In the genomic region with DNA sequence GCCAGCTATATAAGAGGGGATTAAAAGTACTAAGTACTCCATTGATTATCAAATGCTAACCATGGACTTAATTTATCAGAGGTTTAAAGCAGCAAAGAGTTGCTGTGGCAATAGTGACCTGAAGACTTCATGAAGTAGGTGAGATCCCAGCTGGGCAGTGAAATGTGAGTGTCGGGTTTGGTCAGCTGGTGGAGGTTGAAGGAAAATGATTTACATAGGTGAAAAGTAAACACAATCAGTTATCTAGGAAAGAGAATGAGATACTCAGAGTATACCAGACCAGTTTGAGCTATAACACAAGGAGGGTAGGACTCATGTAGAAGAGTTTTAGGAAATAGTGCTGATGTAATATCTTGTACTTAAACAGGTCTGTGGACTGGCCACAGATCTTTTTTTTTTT, we compare ENCODE assay signal across 27 cellular contexts.
"Had no signal": no experiment of that assay in that cellular context is flagged by ENCODE, and none has a peak within 500 bp of the region (broad histone marks: within the 10 kb centered on the region; RNA-seq: fewer than 3 reads in every experiment).

No MANE protein-coding gene starts in this region.

- H3K4me3 Mint-ChIP-seq: activated CD4-positive, alpha-beta memory T cell treated with anti-CD3 and anti-CD28 coated beads for 36 hours; activated CD4-positive, alpha-beta T cell treated with anti-CD3 and anti-CD28 coated beads, Interleukin-2, amount 10 ng/mL, durations not matched to agents 24 days and 14 days; activated naive CD4-positive, alpha-beta T cell treated with anti-CD3 and anti-CD28 coated beads for 36 hours; activated naive CD8-positive, alpha-beta T cell treated with anti-CD3 and anti-CD28 coated beads, Interleukin-2, amount 10 ng/mL, durations not matched to agents 7 days and 5 days; activated T-helper 1 cell treated with anti-CD3 and anti-CD28 coated beads, Interleukin-12 subunit alpha, Interleukin-12 subunit beta, Interleukin-2, Interleukin-4 antibody, amounts not matched to agents 30 ng/mL and 10 ng/mL and 1 ng/mL, durations not matched to agents 14 hours and 24 hours and 36 hours; effector memory CD8-positive, alpha-beta T cell; immature natural killer cell; mesothelial cell of epicardium; naive B cell; nephron progenitor cell had no signal

- H3K4me1 Mint-ChIP-seq: mesothelial cell of epicardium, naive B cell, nephron progenitor cell had no signal

- H3K27me3 Mint-ChIP-seq: activated CD4-positive, alpha-beta memory T cell treated with anti-CD3 and anti-CD28 coated beads for 36 hours; activated CD4-positive, alpha-beta T cell treated with anti-CD3 and anti-CD28 coated beads, Interleukin-2, amount 10 ng/mL, durations not matched to agents 24 days and 14 days; activated naive CD8-positive, alpha-beta T cell treated with anti-CD3 and anti-CD28 coated beads, Interleukin-2, amount 10 ng/mL, durations not matched to agents 7 days and 5 days; effector memory CD8-positive, alpha-beta T cell; naive B cell had no signal

- H3K9me3 Mint-ChIP-seq: activated CD4-positive, alpha-beta memory T cell treated with anti-CD3 and anti-CD28 coated beads for 36 hours; activated CD4-positive, alpha-beta T cell treated with anti-CD3 and anti-CD28 coated beads, Interleukin-2, amount 10 ng/mL, durations not matched to agents 24 days and 14 days; activated naive CD4-positive, alpha-beta T cell treated with anti-CD3 and anti-CD28 coated beads for 36 hours; activated naive CD8-positive, alpha-beta T cell treated with anti-CD3 and anti-CD28 coated beads, Interleukin-2, amount 10 ng/mL, durations not matched to agents 7 days and 5 days; activated T-helper 1 cell treated with anti-CD3 and anti-CD28 coated beads, Interleukin-12 subunit alpha, Interleukin-12 subunit beta, Interleukin-2, Interleukin-4 antibody, amounts not matched to agents 30 ng/mL and 10 ng/mL and 1 ng/mL, durations not matched to agents 14 hours and 24 hours and 36 hours; effector memory CD8-positive, alpha-beta T cell; immature natural killer cell; mesothelial cell of epicardium; naive B cell; nephron progenitor cell had no signal

- ATAC-seq: effector memory CD8-positive, alpha-beta T cell; left colon; psoas muscle; stimulated activated naive CD8-positive, alpha-beta T cell treated with anti-CD3 and anti-CD28 coated beads, Interleukin-15, Interleukin-2, amounts not matched to agents 100 U/mL and 50 U/mL, for 24 hours had no signal

- H3K27ac Mint-ChIP-seq: activated CD4-positive, alpha-beta memory T cell treated with anti-CD3 and anti-CD28 coated beads for 36 hours; activated CD4-positive, alpha-beta T cell treated with anti-CD3 and anti-CD28 coated beads, Interleukin-2, amount 10 ng/mL, durations not matched to agents 24 days and 14 days; activated naive CD4-positive, alpha-beta T cell treated with anti-CD3 and anti-CD28 coated beads for 36 hours; activated naive CD8-positive, alpha-beta T cell treated with anti-CD3 and anti-CD28 coated beads, Interleukin-2, amount 10 ng/mL, durations not matched to agents 7 days and 5 days; activated T-helper 1 cell treated with anti-CD3 and anti-CD28 coated beads, Interleukin-12 subunit alpha, Interleukin-12 subunit beta, Interleukin-2, Interleukin-4 antibody, amounts not matched to agents 30 ng/mL and 10 ng/mL and 1 ng/mL, durations not matched to agents 14 hours and 24 hours and 36 hours; effector memory CD8-positive, alpha-beta T cell; mesothelial cell of epicardium; nephron progenitor cell had no signal

- DNase-seq: activated CD4-positive, alpha-beta memory T cell treated with anti-CD3 and anti-CD28 coated beads for 36 hours; activated CD4-positive, alpha-beta T cell treated with anti-CD3 and anti-CD28 coated beads, Interleukin-2, amount 10 ng/mL, durations not matched to agents 24 days and 14 days; activated CD4-positive, CD25-positive, alpha-beta regulatory T cell treated with anti-CD3 and anti-CD28 coated beads, Interleukin-2, amount 50 U/mL, for 72 hours; activated CD8-positive, alpha-beta memory T cell treated with anti-CD3 and anti-CD28 coated beads, Interleukin-2, amount 50 U/mL, for 4 hours; activated effector memory CD4-positive, alpha-beta T cell treated with anti-CD3 and anti-CD28 coated beads, Interleukin-2, amount 50 U/mL, for 16 hours; activated naive CD4-positive, alpha-beta T cell treated with anti-CD3 and anti-CD28 coated beads for 36 hours; activated naive CD8-positive, alpha-beta T cell treated with anti-CD3 and anti-CD28 coated beads, Interleukin-2, amount 10 ng/mL, durations not matched to agents 7 days and 5 days; activated T-cell treated with anti-CD3 and anti-CD28 coated beads, Interleukin-2, amount 50 U/mL, for 1 hour; amniotic stem cell; brain microvascular endothelial cell; dorsolateral prefrontal cortex; effector memory CD8-positive, alpha-beta T cell; erythroblast; head of caudate nucleus; hypothalamus; immature natural killer cell; kidney; left colon; naive B cell; nephron progenitor cell; ovary; psoas muscle; stimulated activated naive CD8-positive, alpha-beta T cell treated with anti-CD3 and anti-CD28 coated beads, Interleukin-15, Interleukin-2, amounts not matched to agents 100 U/mL and 50 U/mL, for 24 hours; testis; transverse colon had no signal
